ENCODE assay signal across 21 cellular contexts in the genomic region with DNA sequence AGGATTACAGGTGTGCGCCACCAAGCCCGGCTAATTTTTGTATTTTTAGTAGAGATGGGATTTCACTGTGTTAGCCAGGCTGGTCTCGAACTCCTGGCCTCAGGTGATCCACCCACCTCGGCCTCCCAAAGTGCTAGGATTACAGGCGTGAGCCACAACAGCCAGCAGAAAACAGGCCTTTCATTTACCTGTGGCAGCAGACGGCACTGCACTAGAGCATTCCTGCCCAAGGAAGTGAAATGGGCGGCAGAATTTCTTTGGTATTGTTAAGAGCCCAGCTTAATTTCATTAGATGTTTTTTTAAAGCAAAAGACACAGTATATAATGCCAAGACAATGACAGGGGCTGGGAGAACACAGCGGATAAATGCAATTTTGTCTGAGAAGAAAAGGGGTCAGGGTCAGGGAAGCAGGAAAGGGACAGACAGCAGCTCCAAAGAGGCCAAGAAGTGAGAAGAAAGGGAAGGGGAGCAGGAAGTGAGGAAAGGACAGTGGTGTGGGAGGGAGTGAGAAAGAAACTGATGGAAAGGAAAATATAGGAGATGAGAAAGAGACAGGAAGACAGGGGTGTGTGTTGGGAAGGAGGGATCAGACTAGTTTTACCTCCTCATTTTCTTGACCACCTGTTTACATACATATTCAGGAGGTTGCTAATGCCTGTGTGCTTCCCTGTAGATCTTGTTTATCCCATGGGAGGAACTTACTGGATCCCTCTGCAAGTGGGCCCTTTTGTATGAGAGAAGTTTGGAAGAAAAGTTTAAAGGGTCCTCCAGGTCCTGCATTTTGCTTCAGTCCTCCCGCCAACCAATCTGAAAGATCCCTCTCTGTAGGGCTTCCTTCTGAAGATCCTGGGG. TPM values are rescaled to one million over a fixed set of nuclear protein-coding genes. Genes with fewer than 3 reads are reported as not detected.
DNase-seq lines count a peak whose midpoint lies in the region; ATAC-seq and TF ChIP-seq lines count a peak whose summit lies in the region.
"Had no signal": no experiment of that assay in that cellular context is flagged by ENCODE, and none has a peak within 500 bp of the region (broad histone marks: within the 10 kb centered on the region; RNA-seq: fewer than 3 reads in every experiment).

No MANE protein-coding gene starts in this region.

- H3K9me3 Mint-ChIP-seq in MCF 10A (ENCODE audit: unreplicated experiment) (no peaks in the 10 kb centered on the region), endodermal cell (no peaks in the 10 kb centered on the region), mesothelial cell of epicardium (no peaks in the 10 kb centered on the region)
- H3K9me3 Mint-ChIP-seq in activated CD8-positive, alpha-beta T cell treated with anti-CD3 and anti-CD28 coated beads, Interleukin-2, amount 10 ng/mL, durations not matched to agents 7 days and 5 days (ENCODE audit: insufficient read depth): no peaks in the 10 kb centered on the region

- H3K36me3 Mint-ChIP-seq in MCF 10A (ENCODE audit: insufficient read depth, unreplicated experiment): peaks cover 11% of the 10 kb centered on the region
- no peaks in the 10 kb centered on the region for H3K36me3 Mint-ChIP-seq in endodermal cell (ENCODE audit: low read depth)
- no peaks in the 10 kb centered on the region for H3K36me3 Mint-ChIP-seq in mesothelial cell of epicardium
- no peaks in the 10 kb centered on the region for H3K36me3 Mint-ChIP-seq in activated CD8-positive, alpha-beta T cell treated with anti-CD3 and anti-CD28 coated beads, Interleukin-2, amount 10 ng/mL, durations not matched to agents 7 days and 5 days (ENCODE audit: low read depth)

- H3K27me3 ChIP-seq in mammary epithelial cell (ENCODE audit: insufficient read depth, low read length) (no peaks in the 10 kb centered on the region), HUES48 (ENCODE audit: control insufficient read depth, insufficient read depth, low read length) (no peaks in the 10 kb centered on the region), endodermal cell (ENCODE audit: control insufficient read depth, insufficient read depth, low read length, poor library complexity, severe bottlenecking) (no peaks in the 10 kb centered on the region)
- H3K27me3 ChIP-seq: BE2C had no signal

- H4K20me1 ChIP-seq in mammary epithelial cell (ENCODE audit: insufficient read depth, low read length): no peaks in the 10 kb centered on the region

- H3K4me1 Mint-ChIP-seq in MCF 10A (ENCODE audit: insufficient read depth, unreplicated experiment) (peaks cover 17% of the 10 kb centered on the region), endodermal cell (peaks cover 28% of the 10 kb centered on the region), mesothelial cell of epicardium (peaks cover 66% of the 10 kb centered on the region)
- no peaks in the 10 kb centered on the region for H3K4me1 Mint-ChIP-seq in activated CD8-positive, alpha-beta T cell treated with anti-CD3 and anti-CD28 coated beads, Interleukin-2, amount 10 ng/mL, durations not matched to agents 7 days and 5 days (ENCODE audit: low read depth)

- H3K9me3 ChIP-seq in mammary epithelial cell (replicated peaks; ENCODE audit: insufficient read depth, low read length) (no peaks in the 10 kb centered on the region), HUES48 (ENCODE audit: control insufficient read depth, insufficient read depth, low read length) (no peaks in the 10 kb centered on the region), endodermal cell (ENCODE audit: control insufficient read depth, low read length) (no peaks in the 10 kb centered on the region)
- H3K9me3 ChIP-seq: BE2C, HAP-1 had no signal

- H3K9ac ChIP-seq in mammary epithelial cell (ENCODE audit: insufficient read depth, low read length) (no peak overlapping the region), HUES48 (ENCODE audit: low read depth, low read length) (no peak overlapping the region), endodermal cell (ENCODE audit: extremely low read depth, low read length, poor library complexity, severe bottlenecking) (no peak overlapping the region)

- peaks cover 6% of the 10 kb centered on the region for H3K4me1 ChIP-seq in mammary epithelial cell (ENCODE audit: insufficient read depth, low read length)
- H3K4me1 ChIP-seq in HUES48 (ENCODE audit: control insufficient read depth, insufficient read depth, low read length): peaks cover 9% of the 10 kb centered on the region
- H3K4me1 ChIP-seq in endodermal cell (ENCODE audit: control insufficient read depth, insufficient read depth, low read length): peaks cover 2% of the 10 kb centered on the region
- H3K4me1 ChIP-seq: BE2C had no signal

- peak overlapping the region; percentile 0 for H3K27ac Mint-ChIP-seq in MCF 10A (ENCODE audit: low read depth, unreplicated experiment)
- peak overlapping the region; percentile 67 for H3K27ac Mint-ChIP-seq in endodermal cell
- peak overlapping the region; percentile 4 for H3K27ac Mint-ChIP-seq in mesothelial cell of epicardium
- no peak overlapping the region for H3K27ac Mint-ChIP-seq in activated CD8-positive, alpha-beta T cell treated with anti-CD3 and anti-CD28 coated beads, Interleukin-2, amount 10 ng/mL, durations not matched to agents 7 days and 5 days

- DNase-seq in MCF 10A (ENCODE audit: unreplicated experiment) (no peak), mammary epithelial cell (no peak), endodermal cell (no peak), mesothelial cell of epicardium (ENCODE audit: low spot score in 2 of 2, unreplicated experiment in 2 of 2) (no peak)
- DNase-seq in activated CD8-positive, alpha-beta T cell treated with anti-CD3 and anti-CD28 coated beads, Interleukin-2, amount 10 ng/mL, durations not matched to agents 7 days and 5 days: no peak
- DNase-seq: BE2C, DMS153, DND-41, KG1, MM.1S, NCI-H2029, NCI-H2227 treated with DMSO at 0.1 percent for 48 hours, NCI-H526 treated with DMSO at 0.1 percent for 48 hours, PC-9, SHP77 had no signal

- CTCF ChIA-PET in MCF 10A (lab: Yijun Ruan, JAX) (interaction anchor here (0.6 to 0.7 kb wide), 2 partner anchors 57 to 1084 kb away, joined by 3 read pairs; no protein-coding TSS in a partner anchor), mammary epithelial cell (lab: Charles Lee; ENCODE audit: low non-redundant PET) (no interaction called here)
- CTCF ChIA-PET in activated CD8-positive, alpha-beta T cell treated with anti-CD3 and anti-CD28 coated beads, Interleukin-2, amount 10 ng/mL, durations not matched to agents 7 days and 5 days (lab: Charles Lee): no interaction called here

- H3K4me2 ChIP-seq in mammary epithelial cell (ENCODE audit: insufficient read depth, low read depth, low read length): no peak overlapping the region
- H3K4me2 ChIP-seq: PC-9 had no signal

- intact Hi-C loops in MCF 10A (cut with micrococcal nuclease) (no loop called here), mammary epithelial cell (cut with micrococcal nuclease) (no loop called here)

- dilution Hi-C loops in mammary epithelial cell (cut with HindIII; ENCODE audit: low sequenced_read_pairs): no loop called here

- POLR2A ChIA-PET in MCF 10A (lab: Yijun Ruan, JAX): interaction anchor here (0.6 kb wide), 1 partner anchor 524 kb away, joined by 3 read pairs; no protein-coding TSS in a partner anchor
- POLR2A ChIA-PET in activated CD8-positive, alpha-beta T cell treated with anti-CD3 and anti-CD28 coated beads, Interleukin-2, amount 10 ng/mL, durations not matched to agents 7 days and 5 days (lab: Charles Lee): no interaction called here

- no peaks in the 10 kb centered on the region for H3K27me3 Mint-ChIP-seq in MCF 10A (ENCODE audit: insufficient read depth, unreplicated experiment)
- H3K27me3 Mint-ChIP-seq in endodermal cell (ENCODE audit: insufficient read depth): peaks cover 1% of the 10 kb centered on the region
- no peaks in the 10 kb centered on the region for H3K27me3 Mint-ChIP-seq in mesothelial cell of epicardium (ENCODE audit: low read depth)
- H3K27me3 Mint-ChIP-seq in activated CD8-positive, alpha-beta T cell treated with anti-CD3 and anti-CD28 coated beads, Interleukin-2, amount 10 ng/mL, durations not matched to agents 7 days and 5 days (ENCODE audit: low read depth): no peaks in the 10 kb centered on the region

- no TSS peak for BruUV-seq in MCF 10A (replicated peaks; lab: Mats Ljungman, UMichigan)
- no TSS peak for BruUV-seq in mammary epithelial cell (replicated peaks; lab: Mats Ljungman, UMichigan)

- H3K36me3 ChIP-seq in mammary epithelial cell (ENCODE audit: insufficient read depth, low read length): peaks cover 3% of the 10 kb centered on the region
- no peaks in the 10 kb centered on the region for H3K36me3 ChIP-seq in HUES48 (ENCODE audit: control insufficient read depth, insufficient read depth, low read length)
- H3K36me3 ChIP-seq in endodermal cell (ENCODE audit: control insufficient read depth, insufficient read depth, low read length): no peaks in the 10 kb centered on the region
- H3K36me3 ChIP-seq: BE2C, HAP-1 had no signal

- H2AFZ ChIP-seq in mammary epithelial cell (ENCODE audit: low read depth, low read length): no peak overlapping the region
- H2AFZ ChIP-seq: PC-9 had no signal

- peaks cover 82% of the 10 kb centered on the region for H3K79me2 ChIP-seq in mammary epithelial cell (ENCODE audit: insufficient read depth, low read length)

- H3K4me3 Mint-ChIP-seq in MCF 10A (ENCODE audit: unreplicated experiment): no peak overlapping the region
- no peak overlapping the region for H3K4me3 Mint-ChIP-seq in endodermal cell
- no peak overlapping the region for H3K4me3 Mint-ChIP-seq in mesothelial cell of epicardium
- no peak overlapping the region for H3K4me3 Mint-ChIP-seq in activated CD8-positive, alpha-beta T cell treated with anti-CD3 and anti-CD28 coated beads, Interleukin-2, amount 10 ng/mL, durations not matched to agents 7 days and 5 days

- H3K4me3 ChIP-seq in mammary epithelial cell (replicated peaks in 1 of 3; ENCODE audit: insufficient read depth in 1 of 3, low read depth in 2 of 3, low read length in 3 of 3): no peak overlapping the region
- H3K4me3 ChIP-seq in HUES48 (ENCODE audit: low read depth, low read length): no peak overlapping the region
- H3K4me3 ChIP-seq in endodermal cell (ENCODE audit: low read length): no peak overlapping the region
- H3K4me3 ChIP-seq: HAP-1, PC-9 had no signal

- TF ChIP-seq CTCF in MCF 10A (IDR thresholded peaks at IDR 0.05; ENCODE audit: unreplicated experiment) (no peak), mammary epithelial cell (conservative IDR thresholded peaks at IDR 0.05 in 1 of 2, IDR thresholded peaks at IDR 0.05 in 1 of 2; ENCODE audit: extremely low read depth in 1 of 2, insufficient read depth in 1 of 2, low read depth in 1 of 2, low read length in 2 of 2) (no peak), endodermal cell (conservative IDR thresholded peaks at IDR 0.05) (peak; percentile 51), mesothelial cell of epicardium (IDR thresholded peaks at IDR 0.05; ENCODE audit: unreplicated experiment) (no peak)

- 93% methylated on average over 9 of the region's 9 CpGs for WGBS in mammary epithelial cell (ENCODE audit: low coverage, missing lambda C conversion rate)
- 78 to 86% methylated on average over 5 to 9 of the region's 9 CpGs for WGBS in endodermal cell (ENCODE audit: insufficient coverage in 1 of 2, insufficient read length in 1 of 2), 2 experiments

- no peak for ATAC-seq in HG02588 (IDR thresholded peaks at IDR 0.05; ENCODE audit: unreplicated experiment)
- ATAC-seq in GM18498 (IDR thresholded peaks at IDR 0.05; ENCODE audit: unreplicated experiment): no peak
- ATAC-seq in activated CD8-positive, alpha-beta T cell treated with anti-CD3 and anti-CD28 coated beads, Interleukin-2, amount 10 ng/mL, durations not matched to agents 7 days and 5 days: no peak

- H3K27ac ChIP-seq in mammary epithelial cell (ENCODE audit: insufficient read depth, low read depth, low read length) (no peak overlapping the region), HUES48 (ENCODE audit: low read depth, low read length) (peak overlapping the region; percentile 69), endodermal cell (ENCODE audit: low read depth, low read length) (no peak overlapping the region)
- H3K27ac ChIP-seq: 22Rv1, PC-9, RWPE1 had no signal

- in situ Hi-C loops in mammary epithelial cell (cut with MboI; ENCODE audit: low sequenced_read_pairs in 2 of 2): no loop called here

RNA-seq across cellular contexts. Expression of a gene that starts 32.5 kb away (rescaled TPM):
- total RNA-seq in MCF 10A (2022): 29.5 and 37.9 TPM in 2 replicates
- 10 to 100 TPM; 35.3 to 64.6 TPM for total RNA-seq in mammary epithelial cell
- polyA plus RNA-seq in mammary epithelial cell: 62.2 TPM
- 97.8 TPM for polyA minus RNA-seq in mammary epithelial cell
- 1 to 10 TPM; 6.8 to 7.3 TPM for total RNA-seq in endodermal cell
- 25.3 TPM for polyA plus RNA-seq in endodermal cell (2013, experiment 1 of 2)
- polyA plus RNA-seq in endodermal cell (2013, experiment 2 of 2): 24.4 TPM
- 34.4 to 38.5 TPM (median 35.7 TPM) in 3 replicates for total RNA-seq in mesothelial cell of epicardium
- total RNA-seq in activated CD8-positive, alpha-beta T cell treated with anti-CD3 and anti-CD28 coated beads, Interleukin-2, amount 10 ng/mL, durations not matched to agents 7 days and 5 days: 1 to 10 TPM; 3.0 to 3.5 TPM
